ENCODE assay signal across 8 cellular contexts in genomic region chr11:82732734-82733443, GRCh38. TPM values are rescaled to one million over a fixed set of nuclear protein-coding genes. Genes with fewer than 3 reads are reported as not detected.
A peak's percentile ranks its signal among the peaks of the same experiment; 100 is the strongest.
DNase-seq lines count a peak whose midpoint lies in the region; ATAC-seq and TF ChIP-seq lines count a peak whose summit lies in the region.

No MANE protein-coding gene starts in this region.

- no TSS peak for BruUV-seq in MCF 10A (replicated peaks; lab: Mats Ljungman, UMichigan)

- no peaks in the 10 kb centered on the region for H3K36me3 ChIP-seq in breast epithelium
- no peaks in the 10 kb centered on the region for H3K36me3 ChIP-seq in psoas muscle (ENCODE audit: insufficient read depth in 1 of 2, low read depth in 1 of 2)

- DNase-seq in breast epithelium (ENCODE audit: low spot score in 2 of 2) (no peak), MCF 10A (ENCODE audit: unreplicated experiment) (no peak), globus pallidus (ENCODE audit: low spot score) (peak; percentile 65), psoas muscle (peak in 1 of 2 donors; percentile 45), RKO (ENCODE audit: low spot score) (no peak), foreskin melanocyte (no peak)
- DNase-seq in activated CD8-positive, alpha-beta T cell treated with anti-CD3 and anti-CD28 coated beads, Interleukin-2, amount 10 ng/mL, durations not matched to agents 7 days and 5 days: no peak

- intact Hi-C loops in breast epithelium (cut with DNase I; ENCODE audit: low total_unique reads) (no loop called here), MCF 10A (cut with micrococcal nuclease) (no loop called here), psoas muscle (cut with DNase I) (no loop called here)

- H3K27me3 Mint-ChIP-seq in MCF 10A (ENCODE audit: insufficient read depth, unreplicated experiment): peaks cover 26% of the 10 kb centered on the region
- peaks cover 65% of the 10 kb centered on the region for H3K27me3 Mint-ChIP-seq in activated CD8-positive, alpha-beta T cell treated with anti-CD3 and anti-CD28 coated beads, Interleukin-2, amount 10 ng/mL, durations not matched to agents 7 days and 5 days (ENCODE audit: low read depth)

- H3K27me3 ChIP-seq in breast epithelium (peaks cover 0 to 10% of the 10 kb centered on the region in 2 donors), psoas muscle (ENCODE audit: insufficient read depth in 3 of 3, low read length in 2 of 3) (peaks cover 0 to 44% (median 13%) of the 10 kb centered on the region in 3 donors)

- CTCF ChIA-PET in MCF 10A (lab: Yijun Ruan, JAX): interaction anchor here (1.4 kb wide), 1 partner anchor 25 kb away, joined by 3 read pairs; no protein-coding TSS in a partner anchor
- CTCF ChIA-PET in activated CD8-positive, alpha-beta T cell treated with anti-CD3 and anti-CD28 coated beads, Interleukin-2, amount 10 ng/mL, durations not matched to agents 7 days and 5 days (lab: Charles Lee): interaction anchor here (1.3 to 1.7 kb wide), 4 partner anchors 10 to 43 kb away, joined by 3 to 6 read pairs (median 4); no protein-coding TSS in a partner anchor

- POLR2A ChIA-PET in MCF 10A (lab: Yijun Ruan, JAX): no interaction called here
- POLR2A ChIA-PET in activated CD8-positive, alpha-beta T cell treated with anti-CD3 and anti-CD28 coated beads, Interleukin-2, amount 10 ng/mL, durations not matched to agents 7 days and 5 days (lab: Charles Lee): no interaction called here

- no peak overlapping the region for H3K27ac Mint-ChIP-seq in MCF 10A (ENCODE audit: low read depth, unreplicated experiment)
- H3K27ac Mint-ChIP-seq in activated CD8-positive, alpha-beta T cell treated with anti-CD3 and anti-CD28 coated beads, Interleukin-2, amount 10 ng/mL, durations not matched to agents 7 days and 5 days: no peak overlapping the region

- H3K4me3 Mint-ChIP-seq in MCF 10A (ENCODE audit: unreplicated experiment): no peak overlapping the region
- H3K4me3 Mint-ChIP-seq in activated CD8-positive, alpha-beta T cell treated with anti-CD3 and anti-CD28 coated beads, Interleukin-2, amount 10 ng/mL, durations not matched to agents 7 days and 5 days: peak overlapping the region; percentile 56

- no peaks in the 10 kb centered on the region for H3K4me1 Mint-ChIP-seq in MCF 10A (ENCODE audit: insufficient read depth, unreplicated experiment)
- no peaks in the 10 kb centered on the region for H3K4me1 Mint-ChIP-seq in activated CD8-positive, alpha-beta T cell treated with anti-CD3 and anti-CD28 coated beads, Interleukin-2, amount 10 ng/mL, durations not matched to agents 7 days and 5 days (ENCODE audit: low read depth)

- no peak for TF ChIP-seq POLR2A in breast epithelium (IDR thresholded peaks at IDR 0.05)

- peak; percentile 35 for ATAC-seq in activated CD8-positive, alpha-beta T cell treated with anti-CD3 and anti-CD28 coated beads, Interleukin-2, amount 10 ng/mL, durations not matched to agents 7 days and 5 days
- peak in 1 of 4 donors; percentile 35 for ATAC-seq in psoas muscle
- ATAC-seq in GM18858 (IDR thresholded peaks at IDR 0.05; ENCODE audit: unreplicated experiment): no peak

- H3K36me3 Mint-ChIP-seq in MCF 10A (ENCODE audit: insufficient read depth, unreplicated experiment): no peaks in the 10 kb centered on the region
- H3K36me3 Mint-ChIP-seq in activated CD8-positive, alpha-beta T cell treated with anti-CD3 and anti-CD28 coated beads, Interleukin-2, amount 10 ng/mL, durations not matched to agents 7 days and 5 days (ENCODE audit: low read depth): no peaks in the 10 kb centered on the region

- H3K27ac ChIP-seq in breast epithelium: peak overlapping the region; percentile 3 to 64
- H3K27ac ChIP-seq in psoas muscle: no peak overlapping the region

- 1 to 2% (median 1%) methylated on average over 44 to 93 of the region's 93 CpGs for WGBS in psoas muscle, 3 donors

- TF ChIP-seq CTCF in breast epithelium (IDR thresholded peaks at IDR 0.05) (no peak), MCF 10A (IDR thresholded peaks at IDR 0.05; ENCODE audit: unreplicated experiment) (no peak), psoas muscle (IDR thresholded peaks at IDR 0.05) (no peak)

- peak overlapping the region; percentile 50 to 75 (median 61) for H3K4me3 ChIP-seq in breast epithelium
- peak overlapping the region; percentile 56 for H3K4me3 ChIP-seq in psoas muscle

- H3K9me3 ChIP-seq in breast epithelium (no peaks in the 10 kb centered on the region), psoas muscle (no peaks in the 10 kb centered on the region)

- no peaks in the 10 kb centered on the region for H3K4me1 ChIP-seq in breast epithelium
- no peaks in the 10 kb centered on the region for H3K4me1 ChIP-seq in psoas muscle

- H3K9me3 Mint-ChIP-seq in MCF 10A (ENCODE audit: unreplicated experiment): no peaks in the 10 kb centered on the region
- H3K9me3 Mint-ChIP-seq in activated CD8-positive, alpha-beta T cell treated with anti-CD3 and anti-CD28 coated beads, Interleukin-2, amount 10 ng/mL, durations not matched to agents 7 days and 5 days (ENCODE audit: insufficient read depth): no peaks in the 10 kb centered on the region

RNA-seq across cellular contexts. Expression of gene FAM181B, which starts 0.8 kb away (rescaled TPM):
- total RNA-seq in breast epithelium (under 1 TPM; 0.16 to 0.33 (median 0.29) TPM), MCF 10A (2022) (not detected in 2 replicates), psoas muscle (under 1 TPM; 0.06 to 0.14 (median 0.08) TPM)
- total RNA-seq in activated CD8-positive, alpha-beta T cell treated with anti-CD3 and anti-CD28 coated beads, Interleukin-2, amount 10 ng/mL, durations not matched to agents 7 days and 5 days: not detected
- under 1 TPM; 0.03 to 0.04 (median 0.03) TPM for polyA plus RNA-seq in psoas muscle
